In the genomic region with DNA sequence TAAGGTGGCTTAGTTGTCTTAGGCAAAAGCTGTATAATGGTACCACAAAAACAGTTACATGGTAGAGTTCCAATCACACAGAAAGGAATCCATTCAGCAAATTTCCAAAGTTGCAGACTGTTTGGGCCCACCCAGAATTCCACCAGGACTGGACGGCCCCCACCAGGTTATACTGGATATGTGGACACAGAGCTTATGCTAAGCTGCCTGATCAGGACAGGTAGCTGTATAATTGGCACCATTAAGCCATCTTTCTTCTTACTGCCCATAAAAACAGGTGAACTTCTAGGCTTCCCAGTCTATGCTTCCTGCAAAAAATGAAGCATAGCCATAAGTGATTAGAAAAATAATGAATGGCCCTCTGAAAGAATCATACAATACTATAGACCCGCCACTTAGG, we compare ENCODE assay signal across 4 cellular contexts. TPM values are rescaled to one million over a fixed set of nuclear protein-coding genes. Genes with fewer than 3 reads are reported as not detected.
"Had no signal": no experiment of that assay in that cellular context is flagged by ENCODE, and none has a peak within 500 bp of the region (broad histone marks: within the 10 kb centered on the region; RNA-seq: fewer than 3 reads in every experiment).

No MANE protein-coding gene starts in this region.

RNA-seq across cellular contexts. Expression of gene SMIM33, which starts 59.3 kb away (rescaled TPM):
- total RNA-seq: HT1080, IMR-90, K562 had no signal
- polyA plus RNA-seq: IgD-negative memory B cell, IMR-90, K562 had no signal
